ENCODE assay signal across 29 cellular contexts in genomic region chr11:65325435-65325834, GRCh38. TPM values are rescaled to one million over a fixed set of nuclear protein-coding genes. Genes with fewer than 3 reads are reported as not detected.
"Had no signal": no experiment of that assay in that cellular context is flagged by ENCODE, and none has a peak within 500 bp of the region (broad histone marks: within the 10 kb centered on the region; RNA-seq: fewer than 3 reads in every experiment).

No MANE protein-coding gene starts in this region.

- DNase-seq: hippocampal formation; immature natural killer cell; kidney; left colon; lower lobe of right lung; mammary epithelial cell; mesenchymal stem cell; naive thymus-derived CD8-positive, alpha-beta T cell; nucleus accumbens; right cardiac atrium; stimulated activated CD4-positive, alpha-beta T cell treated with anti-CD3 and anti-CD28 coated beads, Interleukin-12 subunit alpha, Interleukin-12 subunit beta, amount 100 ng/mL, for 4 hours; stimulated activated CD4-positive, alpha-beta T cell treated with anti-CD3 and anti-CD28 coated beads, Interleukin-15, amount 100 ng/mL, for 24 hours; stimulated activated CD4-positive, alpha-beta T cell treated with anti-CD3 and anti-CD28 coated beads, Interleukin-2, amount 100 ng/mL, for 24 hours; stimulated activated CD4-positive, alpha-beta T cell treated with anti-CD3 and anti-CD28 coated beads, Interleukin-4, amount 100 ng/mL, for 1 hour; stimulated activated naive B cell treated with anti-CD40 and anti-IgM and Interleukin-4, amounts not matched to agents 10 μg/mL and 1 μg/mL and 100 μg/mL, for 72 hours; stimulated activated naive CD8-positive, alpha-beta T cell treated with anti-CD3 and anti-CD28 coated beads, Interleukin-15, Interleukin-2, amounts not matched to agents 100 U/mL and 50 U/mL, for 24 hours; stomach; testis; thyroid gland; transverse colon; upper lobe of left lung had no signal

- H3K9ac ChIP-seq: parathyroid adenoma had no signal

- H3K9me3 ChIP-seq: left lung, lower lobe of right lung, stomach, testis, thyroid gland, transverse colon, upper lobe of left lung, vagina had no signal

- ATAC-seq: left colon; left lung; lower lobe of right lung; naive thymus-derived CD8-positive, alpha-beta T cell; right cardiac atrium; sciatic nerve; stimulated activated naive B cell treated with anti-CD40 and anti-IgM and Interleukin-4, amounts not matched to agents 10 μg/mL and 1 μg/mL and 100 μg/mL, for 72 hours; stimulated activated naive CD8-positive, alpha-beta T cell treated with anti-CD3 and anti-CD28 coated beads, Interleukin-15, Interleukin-2, amounts not matched to agents 100 U/mL and 50 U/mL, for 24 hours had no signal

- FAIRE-seq: islet of Langerhans, kidney had no signal

- H2AFZ ChIP-seq: parathyroid adenoma had no signal

- H3K4me1 ChIP-seq: parathyroid adenoma, testis had no signal

- H3K27ac ChIP-seq: lower lobe of right lung, parathyroid adenoma, skin epidermis, stomach, testis, thyroid gland, transverse colon, upper lobe of left lung, vagina had no signal

- H3K27me3 ChIP-seq: left lung, stomach, testis, thyroid gland, transverse colon, upper lobe of left lung, vagina had no signal

- H3K79me2 ChIP-seq: parathyroid adenoma had no signal

- H3K4me3 ChIP-seq: left lung, lower lobe of right lung, skin epidermis, stomach, testis, thyroid gland, transverse colon, upper lobe of left lung, vagina had no signal

RNA-seq across cellular contexts. Expression of gene CDC42EP2, which starts 10.8 kb away (rescaled TPM):
- polyA plus RNA-seq: immature natural killer cell; naive thymus-derived CD8-positive, alpha-beta T cell had no signal

RNA-seq across cellular contexts. Expression of gene TIGD3, which starts 29.1 kb away (rescaled TPM):
- total RNA-seq: mammary epithelial cell, posterior vena cava, renal cortical epithelial cell, sciatic nerve, vagina had no signal
